In the genomic region with DNA sequence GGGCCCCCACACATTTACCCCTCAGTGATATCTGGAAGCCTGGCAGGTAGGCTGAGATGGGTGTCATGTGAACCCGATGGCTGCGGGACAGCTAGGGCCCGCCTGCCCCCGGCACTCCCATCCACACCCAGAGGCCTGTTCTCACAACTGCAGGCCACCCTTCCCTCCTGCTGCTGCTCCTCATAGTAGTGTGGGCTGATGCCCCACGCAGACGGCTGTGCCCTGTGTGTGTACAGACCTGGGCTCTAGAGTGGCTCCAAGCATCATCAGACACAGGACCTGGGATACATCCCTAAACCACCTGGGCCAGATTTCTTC, we compare ENCODE assay signal across 18 cellular contexts. TPM values are rescaled to one million over a fixed set of nuclear protein-coding genes. Genes with fewer than 3 reads are reported as not detected.
DNase-seq lines count a peak whose midpoint lies in the region; ATAC-seq, FAIRE-seq and TF ChIP-seq lines count a peak whose summit lies in the region.
"Had no signal": no experiment of that assay in that cellular context is flagged by ENCODE, and none has a peak within 500 bp of the region (broad histone marks: within the 10 kb centered on the region; RNA-seq: fewer than 3 reads in every experiment).

No MANE protein-coding gene starts in this region.

- DNase-seq in heart left ventricle: peak in 3 of 5 donors; percentile 3 to 17 (median 15)
- no peak for DNase-seq in right cardiac atrium
- DNase-seq in kidney: peak; percentile 58
- DNase-seq in testis: peak; percentile 10
- DNase-seq in T-helper 17 cell: no peak
- DNase-seq in NK-92 treated with Interleukin-12 subunit alpha and Interleukin-12 subunit beta, amount 100 ng/mL, for 24 hours (lab: John Stamatoyannopoulos, UW): no peak
- DNase-seq: activated CD4-positive, alpha-beta T cell treated with anti-CD3 and anti-CD28 coated beads, Interleukin-2, amount 50 U/mL, for 48 hours; Calu3; colonic mucosa; foreskin melanocyte; mammary epithelial cell; NCI-H1694 had no signal

- no peak for TF ChIP-seq POLR2A in heart left ventricle (IDR thresholded peaks at IDR 0.05)
- TF ChIP-seq POLR2A in testis (IDR thresholded peaks at IDR 0.05): no peak

- peak overlapping the region; percentile 35 for H3K4me2 ChIP-seq in Loucy (ENCODE audit: low read depth, low read length, poor library complexity, severe bottlenecking)

- no peak overlapping the region for H3K4me3 ChIP-seq in heart left ventricle
- H3K4me3 ChIP-seq in right cardiac atrium (ENCODE audit: low read length): no peak overlapping the region
- no peak overlapping the region for H3K4me3 ChIP-seq in Loucy (ENCODE audit: low read length, poor library complexity, severe bottlenecking)
- H3K4me3 ChIP-seq in kidney (ENCODE audit: low read length in 2 of 2): no peak overlapping the region
- no peak overlapping the region for H3K4me3 ChIP-seq in testis
- H3K4me3 ChIP-seq: ascending aorta, colonic mucosa had no signal

- H3K36me3 ChIP-seq in heart left ventricle (no peaks in the 10 kb centered on the region), Loucy (ENCODE audit: insufficient read depth, low read length) (no peaks in the 10 kb centered on the region), kidney (ENCODE audit: control insufficient read depth in 1 of 2, insufficient read depth in 2 of 2, low read length in 2 of 2) (no peaks in the 10 kb centered on the region), testis (ENCODE audit: low read depth, missing control alignments) (no peaks in the 10 kb centered on the region)
- H3K36me3 ChIP-seq: ascending aorta, colonic mucosa had no signal

- H3K4me1 ChIP-seq in heart left ventricle (peaks cover 16 to 55% (median 34%) of the 10 kb centered on the region in 12 donors), right cardiac atrium (ENCODE audit: control insufficient read depth, insufficient read depth, low read length) (peaks cover 6% of the 10 kb centered on the region), Loucy (ENCODE audit: insufficient read depth, low read length, poor library complexity, severe bottlenecking) (peaks cover 14% of the 10 kb centered on the region), kidney (ENCODE audit: control insufficient read depth in 1 of 2, insufficient read depth in 1 of 2, low read depth in 1 of 2, low read length in 2 of 2) (peaks cover 11 to 22% of the 10 kb centered on the region in 2 donors), testis (peaks cover 28% of the 10 kb centered on the region)
- H3K4me1 ChIP-seq: colonic mucosa had no signal

- H3K27ac Mint-ChIP-seq in T-helper 17 cell: no peak overlapping the region

- no peak overlapping the region for H3K4me3 Mint-ChIP-seq in T-helper 17 cell

- intact Hi-C loops in heart left ventricle (cut with DNase I) (no loop called here), right cardiac atrium (cut with DNase I) (no loop called here), kidney (cut with DNase I) (no loop called here), testis (cut with DNase I; ENCODE audit: low total_unique reads) (no loop called here)

- no peaks in the 10 kb centered on the region for H3K27me3 Mint-ChIP-seq in T-helper 17 cell

- H3K9me2 ChIP-seq in Loucy (replicated peaks; ENCODE audit: low read depth, low read length): no peaks in the 10 kb centered on the region

- peak overlapping the region; percentile 35 for H3K9ac ChIP-seq in Loucy (ENCODE audit: low read depth, low read length, poor library complexity, severe bottlenecking)
- no peak overlapping the region for H3K9ac ChIP-seq in kidney (ENCODE audit: low read length in 2 of 2)

- H4K20me1 ChIP-seq in Loucy (ENCODE audit: insufficient read depth, low read length, poor library complexity, severe bottlenecking): no peaks in the 10 kb centered on the region

- TF ChIP-seq CTCF in heart left ventricle (IDR thresholded peaks at IDR 0.05) (no peak), Loucy (conservative IDR thresholded peaks at IDR 0.05; ENCODE audit: low read length) (no peak), kidney (IDR thresholded peaks at IDR 0.05; ENCODE audit: borderline replicate concordance, extremely low read depth, insufficient read depth) (no peak), testis (IDR thresholded peaks at IDR 0.05) (no peak)

- no peak for FAIRE-seq in kidney (lab: Jason Lieb, UNC)
- FAIRE-seq: TTC549 had no signal

- no peaks in the 10 kb centered on the region for H3K36me3 Mint-ChIP-seq in T-helper 17 cell (ENCODE audit: low read depth)

- H3K9me3 ChIP-seq in heart left ventricle (peaks cover 0 to 16% (median 10%) of the 10 kb centered on the region in 12 donors), right cardiac atrium (ENCODE audit: control insufficient read depth, low read length) (no peaks in the 10 kb centered on the region), Loucy (ENCODE audit: insufficient read depth, low read depth, low read length) (no peaks in the 10 kb centered on the region), kidney (ENCODE audit: control insufficient read depth in 1 of 2, low read length in 2 of 2) (peaks cover 0 to 6% of the 10 kb centered on the region in 2 donors), testis (no peaks in the 10 kb centered on the region), T-helper 17 cell (ENCODE audit: control insufficient read depth, low read length, poor library complexity, severe bottlenecking) (no peaks in the 10 kb centered on the region)
- H3K9me3 ChIP-seq: colonic mucosa had no signal

- peak overlapping the region in 8 of 12 donors; percentile 27 to 68 (median 40) for H3K27ac ChIP-seq in heart left ventricle
- no peak overlapping the region for H3K27ac ChIP-seq in right cardiac atrium (ENCODE audit: low read length)
- H3K27ac ChIP-seq in kidney (ENCODE audit: low read depth in 2 of 2, low read length in 2 of 2): no peak overlapping the region
- H3K27ac ChIP-seq in testis: no peak overlapping the region
- H3K27ac ChIP-seq: colonic mucosa had no signal

- WGBS in heart left ventricle, 4 donors: 74 to 80% (median 76%) methylated on average over 2 to 6 of the region's 6 CpGs
- 79% methylated on average over 6 of the region's 6 CpGs for WGBS in right cardiac atrium
- 82 to 88% methylated on average over 2 to 6 of the region's 6 CpGs for WGBS in testis, 2 donors

- peak overlapping the region; percentile 66; the same call in 1 of the 2 replicates for H2AFZ ChIP-seq in Loucy (ENCODE audit: low read length)

- H3K4me1 Mint-ChIP-seq in T-helper 17 cell: no peaks in the 10 kb centered on the region

- no peak for ATAC-seq in heart left ventricle
- ATAC-seq in right cardiac atrium: no peak
- ATAC-seq in T-helper 17 cell: no peak
- no peak for ATAC-seq in HG03460 (IDR thresholded peaks at IDR 0.05; ENCODE audit: unreplicated experiment)

- no peaks in the 10 kb centered on the region for H3K27me3 ChIP-seq in heart left ventricle
- no peaks in the 10 kb centered on the region for H3K27me3 ChIP-seq in right cardiac atrium (ENCODE audit: control insufficient read depth, insufficient read depth)
- no peaks in the 10 kb centered on the region for H3K27me3 ChIP-seq in Loucy (ENCODE audit: insufficient read depth, low read length, poor library complexity, severe bottlenecking)
- no peaks in the 10 kb centered on the region for H3K27me3 ChIP-seq in testis
- H3K27me3 ChIP-seq: ascending aorta, colonic mucosa had no signal

- H3F3A ChIP-seq in Loucy (ENCODE audit: low read depth): no peaks in the 10 kb centered on the region

- no peaks in the 10 kb centered on the region for H3K79me2 ChIP-seq in Loucy (ENCODE audit: insufficient read depth, low read length)

RNA-seq across cellular contexts. Expression of a gene that starts 13.0 kb away (rescaled TPM):
- total RNA-seq in heart left ventricle: 1 to 10 TPM; 2.2 to 6.1 (median 3.6) TPM
- polyA plus RNA-seq in heart left ventricle: 1 to 10 TPM; 1.5 to 3.5 TPM
- under 1 TPM; 0.11 to 0.91 (median 0.66) TPM for total RNA-seq in right cardiac atrium
- polyA plus RNA-seq in right cardiac atrium: 2.2 TPM
- total RNA-seq in kidney: 1.4 TPM
- 4.8 TPM for polyA plus RNA-seq in kidney (ENCODE audit: insufficient read depth, low read depth, low replicate concordance)
- total RNA-seq in testis: 1 to 10 TPM; 2.4 to 2.6 TPM
- 2.1 TPM for polyA plus RNA-seq in testis (ENCODE audit: insufficient read depth, low read depth, low replicate concordance)
- 1 to 10 TPM in 1 of 2 donors, under 1 TPM in 1; 0.85 to 2.8 TPM for total RNA-seq in T-helper 17 cell
- total RNA-seq: Calu3, HT1080 had no signal
- polyA plus RNA-seq: neural cell had no signal

RNA-seq across cellular contexts. Expression of a gene that starts 35.0 kb away (rescaled TPM):
- total RNA-seq in heart left ventricle (not detected), right cardiac atrium (not detected), kidney (not detected), testis (1 to 10 TPM in 1 of 2 donors, under 1 TPM in 1; 0.87 to 1.6 TPM), T-helper 17 cell (1 to 10 TPM; 4.2 to 7.9 TPM)
- polyA plus RNA-seq in heart left ventricle (under 1 TPM in 1 of 2 donors, not detected in 1; 0.14 TPM), right cardiac atrium (not detected), kidney (ENCODE audit: insufficient read depth, low read depth, low replicate concordance) (not detected), testis (ENCODE audit: insufficient read depth, low read depth, low replicate concordance) (0.58 TPM)
- total RNA-seq: ascending aorta, Calu3, HT1080 had no signal
- polyA plus RNA-seq: mammary epithelial cell, neural cell had no signal

RNA-seq across cellular contexts. Expression of a gene that starts 41.9 kb away (rescaled TPM):
- total RNA-seq in heart left ventricle (10 to 100 TPM in 1 of 9 donors, 1 to 10 TPM in 6, under 1 TPM in 2; 0.56 to 11.1 (median 2.7) TPM), right cardiac atrium (1 to 10 TPM; 1.2 to 2.6 (median 1.4) TPM), kidney (11.8 TPM), testis (10 to 100 TPM in 1 of 2 donors, 1 to 10 TPM in 1; 6.3 to 16.5 TPM), T-helper 17 cell (100 to 1,000 TPM; 240 to 319 TPM)
- polyA plus RNA-seq in heart left ventricle (10 to 100 TPM in 1 of 2 donors, 1 to 10 TPM in 1; 1.4 to 23.1 TPM), right cardiac atrium (2.2 TPM), kidney (ENCODE audit: insufficient read depth, low read depth, low replicate concordance) (5.6 TPM), testis (ENCODE audit: insufficient read depth, low read depth, low replicate concordance) (5.7 TPM)

Comparison
In these comparisons a context has a peak if more than half of its experiments do, and no peak if none do; other contexts are left out.
1. DNase-seq: peak in heart left ventricle (3 of 5), kidney (single experiment) and testis (single experiment); none in right cardiac atrium (0 of 3), T-helper 17 cell (0 of 3) and NK-92 treated with Interleukin-12 subunit alpha and Interleukin-12 subunit beta, amount 100 ng/mL, for 24 hours (single experiment).
2. H3K27ac ChIP-seq: peak in heart left ventricle (8 of 12); none in right cardiac atrium (single experiment), kidney (0 of 2) and testis (0 of 2).
3. RNA of a gene that starts 41.9 kb away (total RNA-seq): 240 to 319 TPM in T-helper 17 cell; 6.3 to 16.5 TPM in testis, 11.8 TPM in kidney (single experiment), 0.56 to 11.1 TPM in heart left ventricle and 1.2 to 2.6 TPM in right cardiac atrium; every median in the first group is over 10 times any median in the second.